In genomic region chr4:38413524-38414341, GRCh38 we compare ENCODE assay signal across 20 cellular contexts.
"Had no signal": no experiment of that assay in that cellular context is flagged by ENCODE, and none has a peak within 500 bp of the region (broad histone marks: within the 10 kb centered on the region; RNA-seq: fewer than 3 reads in every experiment).

No MANE protein-coding gene starts in this region.

- H3K36me3 ChIP-seq: adrenal gland, breast epithelium, left ventricle myocardium inferior, thyroid gland, uterus had no signal

- ATAC-seq: activated naive CD4-positive, alpha-beta T cell treated with anti-CD3 and anti-CD28 coated beads, Interleukin-2, amount 50 U/mL, for 72 hours; effector memory CD8-positive, alpha-beta T cell; naive thymus-derived CD8-positive, alpha-beta T cell had no signal

- DNase-seq: activated CD4-positive, alpha-beta T cell treated with anti-CD3 and anti-CD28 coated beads for 1 hour; activated CD4-positive, alpha-beta T cell treated with anti-CD3 and anti-CD28 coated beads, Interleukin-2, amount 50 U/mL, for 4 hours; activated gamma-delta T cell treated with Interleukin-2 at 50 U/mL for 16 hours; adrenal gland; effector memory CD8-positive, alpha-beta T cell; hippocampal formation; left ventricle myocardium inferior; mammary epithelial cell; naive thymus-derived CD8-positive, alpha-beta T cell; stimulated activated CD4-positive, alpha-beta T cell treated with anti-CD3 and anti-CD28 coated beads, Interleukin-2, amount 100 ng/mL, for 24 hours; stimulated activated naive CD4-positive, alpha-beta T cell treated with Interleukin-2 at 50 U/mL for 16 hours; thyroid gland; uterus had no signal

- H3K4me3 ChIP-seq: adrenal gland, breast epithelium, left ventricle myocardium inferior, thyroid gland, uterus had no signal

- H3K9me3 ChIP-seq: adrenal gland, breast epithelium, left ventricle myocardium inferior, thyroid gland, uterus had no signal

- H3K9me3 Mint-ChIP-seq: naive thymus-derived CD8-positive, alpha-beta T cell; T-helper 1 cell treated with Interleukin-12 subunit alpha and Interleukin-12 subunit beta and Interleukin-4 antibody, amounts not matched to agents 30 μg/mL and 1 μg/mL, for 36 hours had no signal

- H3K4me1 ChIP-seq: adrenal gland, breast epithelium, thyroid gland, uterus had no signal

- H3K4me3 Mint-ChIP-seq: activated T-helper 1 cell treated with anti-CD3 and anti-CD28 coated beads, Interleukin-12 subunit alpha, Interleukin-12 subunit beta, Interleukin-2, Interleukin-4 antibody, amounts not matched to agents 30 ng/mL and 10 ng/mL and 1 ng/mL, durations not matched to agents 14 hours and 24 hours and 36 hours; effector memory CD8-positive, alpha-beta T cell; T-helper 1 cell treated with Interleukin-12 subunit alpha and Interleukin-12 subunit beta and Interleukin-4 antibody, amounts not matched to agents 30 μg/mL and 1 μg/mL, for 36 hours had no signal

- H3K27ac Mint-ChIP-seq: activated naive CD4-positive, alpha-beta T cell treated with anti-CD3 and anti-CD28 coated beads, Interleukin-2, amount 50 U/mL, for 72 hours; activated T-helper 1 cell treated with anti-CD3 and anti-CD28 coated beads, Interleukin-12 subunit alpha, Interleukin-12 subunit beta, Interleukin-2, Interleukin-4 antibody, amounts not matched to agents 30 ng/mL and 10 ng/mL and 1 ng/mL, durations not matched to agents 14 hours and 24 hours and 36 hours; effector memory CD8-positive, alpha-beta T cell; T-helper 1 cell treated with Interleukin-12 subunit alpha and Interleukin-12 subunit beta and Interleukin-4 antibody, amounts not matched to agents 30 μg/mL and 1 μg/mL, for 36 hours had no signal

- H3K27ac ChIP-seq: adrenal gland, breast epithelium, left ventricle myocardium inferior, thyroid gland, uterus, VCaP had no signal

- H3K27me3 ChIP-seq: adrenal gland, breast epithelium, thyroid gland, uterus had no signal

- FAIRE-seq: astrocyte, keratinocyte had no signal

- H3K36me3 Mint-ChIP-seq: activated naive CD4-positive, alpha-beta T cell treated with anti-CD3 and anti-CD28 coated beads, Interleukin-2, amount 50 U/mL, for 72 hours had no signal
